Comparison of ENCODE assay signal across 13 cellular contexts in the genomic region with DNA sequence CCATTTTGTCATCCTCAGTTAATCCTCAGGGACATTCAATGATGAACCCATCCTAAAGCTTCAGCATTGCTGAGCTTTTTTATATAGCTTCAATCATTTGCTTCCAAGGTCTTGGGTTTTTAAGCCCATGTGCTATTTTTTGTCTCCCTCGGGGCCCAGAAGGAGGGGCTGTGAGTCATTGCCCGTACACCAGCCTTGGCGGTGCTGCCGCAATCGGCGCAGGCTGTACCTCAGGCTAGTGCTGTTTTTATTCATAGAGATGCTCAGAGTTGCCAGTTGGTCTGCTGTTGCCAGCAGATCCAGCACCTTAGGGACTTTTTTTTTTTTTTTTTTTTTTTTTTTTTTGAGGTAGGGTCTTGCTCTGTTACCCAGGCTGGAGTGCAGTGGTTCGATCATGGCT. TPM values are rescaled to one million over a fixed set of nuclear protein-coding genes. Genes with fewer than 3 reads are reported as not detected.
A peak's percentile ranks its signal among the peaks of the same experiment; 100 is the strongest.
DNase-seq lines count a peak whose midpoint lies in the region; ATAC-seq and TF ChIP-seq lines count a peak whose summit lies in the region.
"Had no signal": no experiment of that assay in that cellular context is flagged by ENCODE, and none has a peak within 500 bp of the region (broad histone marks: within the 10 kb centered on the region; RNA-seq: fewer than 3 reads in every experiment).

No MANE protein-coding gene starts in this region.

- no peak for ATAC-seq in HG03520 (IDR thresholded peaks at IDR 0.05; ENCODE audit: unreplicated experiment)
- ATAC-seq: activated CD4-positive, CD25-positive, alpha-beta regulatory T cell treated with anti-CD3 and anti-CD28 coated beads, Interleukin-2, amount 50 U/mL, for 24 hours had no signal

- intact Hi-C loops in mammary epithelial cell (cut with micrococcal nuclease) (no loop called here), tibial artery (cut with DNase I; ENCODE audit: low total_unique reads) (no loop called here)

- BruUV-seq in mammary epithelial cell (replicated peaks; lab: Mats Ljungman, UMichigan) = no TSS peak

- WGBS in mammary epithelial cell (ENCODE audit: low coverage, missing lambda C conversion rate) = 43% methylated on average over 7 of the region's 7 CpGs

- in situ Hi-C loops in mammary epithelial cell (cut with MboI; ENCODE audit: low sequenced_read_pairs in 2 of 2) = no loop called here

- no peak overlapping the region for H2AFZ ChIP-seq in mammary epithelial cell (ENCODE audit: low read depth, low read length)

- TF ChIP-seq POLR2A in Peyer's patch (IDR thresholded peaks at IDR 0.05) = no peak

- H3K27ac ChIP-seq in mammary epithelial cell (ENCODE audit: insufficient read depth, low read depth, low read length) = no peak overlapping the region
- peak overlapping the region; percentile 72 to 79 for H3K27ac ChIP-seq in right atrium auricular region
- peak overlapping the region; percentile 68 to 69 for H3K27ac ChIP-seq in tibial artery
- no peak overlapping the region for H3K27ac ChIP-seq in Peyer's patch
- H3K27ac ChIP-seq: prostate gland had no signal

- DNase-seq in SIG-M5 treated with dmso at 0.1 percent for 504 hours (lab: John Stamatoyannopoulos, UW; ENCODE audit: unreplicated experiment) = peak; percentile 39
- no peak for DNase-seq in SIG-M5 (lab: John Stamatoyannopoulos, UW)
- DNase-seq in mammary epithelial cell = peak; percentile 26
- DNase-seq in right atrium auricular region (ENCODE audit: low spot score) = no peak
- peak; percentile 69 to 93 for DNase-seq in tibial artery
- no peak for DNase-seq in GM19238 (ENCODE audit: insufficient read length, low spot score)
- DNase-seq in Peyer's patch = no peak
- DNase-seq: 8988T, HCEC 1CT, NCI-H1417 treated with DMSO at 0.1 percent for 48 hours had no signal

- peaks cover 3% of the 10 kb centered on the region for H3K36me3 ChIP-seq in mammary epithelial cell (ENCODE audit: insufficient read depth, low read length)
- H3K36me3 ChIP-seq in right atrium auricular region = peaks cover 67% of the 10 kb centered on the region
- H3K36me3 ChIP-seq in tibial artery = peaks cover 16 to 64% (median 49%) of the 10 kb centered on the region in 3 donors
- peaks cover 0 to 83% (median 0%) of the 10 kb centered on the region in 3 donors for H3K36me3 ChIP-seq in Peyer's patch
- H3K36me3 ChIP-seq: prostate gland had no signal

- no peaks in the 10 kb centered on the region for H4K20me1 ChIP-seq in mammary epithelial cell (ENCODE audit: insufficient read depth, low read length)

- no peak overlapping the region for H3K4me2 ChIP-seq in mammary epithelial cell (ENCODE audit: insufficient read depth, low read depth, low read length)

- CTCF ChIA-PET in mammary epithelial cell (lab: Charles Lee; ENCODE audit: low non-redundant PET) = no interaction called here

- TF ChIP-seq CTCF in mammary epithelial cell (conservative IDR thresholded peaks at IDR 0.05 in 1 of 2, IDR thresholded peaks at IDR 0.05 in 1 of 2; ENCODE audit: extremely low read depth in 1 of 2, insufficient read depth in 1 of 2, low read depth in 1 of 2, low read length in 2 of 2) (no peak), right atrium auricular region (IDR thresholded peaks at IDR 0.05) (no peak), tibial artery (IDR thresholded peaks at IDR 0.05) (no peak), Peyer's patch (IDR thresholded peaks at IDR 0.05) (no peak)

- no peaks in the 10 kb centered on the region for H3K27me3 ChIP-seq in mammary epithelial cell (ENCODE audit: insufficient read depth, low read length)
- H3K27me3 ChIP-seq in right atrium auricular region = no peaks in the 10 kb centered on the region
- H3K27me3 ChIP-seq in tibial artery = no peaks in the 10 kb centered on the region
- no peaks in the 10 kb centered on the region for H3K27me3 ChIP-seq in Peyer's patch

- peaks cover 4% of the 10 kb centered on the region for H3K4me1 ChIP-seq in mammary epithelial cell (ENCODE audit: insufficient read depth, low read length)
- H3K4me1 ChIP-seq in right atrium auricular region = peaks cover 0 to 65% of the 10 kb centered on the region in 2 donors
- peaks cover 0 to 46% (median 30%) of the 10 kb centered on the region in 4 donors for H3K4me1 ChIP-seq in tibial artery
- H3K4me1 ChIP-seq in Peyer's patch = no peaks in the 10 kb centered on the region
- H3K4me1 ChIP-seq: prostate gland had no signal

- no peak overlapping the region for H3K4me3 ChIP-seq in mammary epithelial cell (replicated peaks in 1 of 3; ENCODE audit: insufficient read depth in 1 of 3, low read depth in 2 of 3, low read length in 3 of 3)
- no peak overlapping the region for H3K4me3 ChIP-seq in right atrium auricular region
- no peak overlapping the region for H3K4me3 ChIP-seq in tibial artery
- H3K4me3 ChIP-seq in Peyer's patch = no peak overlapping the region
- H3K4me3 ChIP-seq: prostate gland had no signal

- H3K9ac ChIP-seq in mammary epithelial cell (ENCODE audit: insufficient read depth, low read length) = no peak overlapping the region

- peaks cover 31% of the 10 kb centered on the region for H3K79me2 ChIP-seq in mammary epithelial cell (ENCODE audit: insufficient read depth, low read length)

- dilution Hi-C loops in mammary epithelial cell (cut with HindIII; ENCODE audit: low sequenced_read_pairs) = loop anchor here (5.0 kb wide), 1 partner anchor 103 kb away; no protein-coding TSS in a partner anchor

- no peaks in the 10 kb centered on the region for H3K9me3 ChIP-seq in mammary epithelial cell (replicated peaks; ENCODE audit: insufficient read depth, low read length)
- H3K9me3 ChIP-seq in right atrium auricular region = no peaks in the 10 kb centered on the region
- no peaks in the 10 kb centered on the region for H3K9me3 ChIP-seq in tibial artery
- no peaks in the 10 kb centered on the region for H3K9me3 ChIP-seq in Peyer's patch
- H3K9me3 ChIP-seq: prostate gland had no signal

RNA-seq across cellular contexts. Expression of a gene that starts 35.5 kb away (rescaled TPM):
- total RNA-seq in mammary epithelial cell = 10 to 100 TPM; 79.2 to 96.0 TPM
- polyA plus RNA-seq in mammary epithelial cell = 61.5 TPM
- 85.0 TPM for polyA minus RNA-seq in mammary epithelial cell
- total RNA-seq in right atrium auricular region = 100 to 1,000 TPM; 447 to 604 TPM
- total RNA-seq in Peyer's patch = 100 to 1,000 TPM; 115 to 394 (median 356) TPM

RNA-seq across cellular contexts. Expression of a gene that starts 35.9 kb away (rescaled TPM):
- 10 to 100 TPM; 32.2 to 54.3 TPM for total RNA-seq in mammary epithelial cell
- 73.3 TPM for polyA plus RNA-seq in mammary epithelial cell
- polyA minus RNA-seq in mammary epithelial cell = 22.1 TPM
- total RNA-seq in right atrium auricular region = 10 to 100 TPM; 19.3 to 23.5 TPM
- total RNA-seq in Peyer's patch = 10 to 100 TPM; 20.6 to 31.3 (median 23.0) TPM

RNA-seq across cellular contexts. Expression of a gene that starts 39.9 kb away (rescaled TPM):
- total RNA-seq in mammary epithelial cell (10 to 100 TPM; 17.2 to 47.0 TPM), right atrium auricular region (10 to 100 TPM; 11.4 to 12.0 TPM), Peyer's patch (10 to 100 TPM in 3 of 4 donors, 1 to 10 TPM in 1; 9.5 to 14.9 (median 13.0) TPM)
- polyA plus RNA-seq in mammary epithelial cell = 57.3 TPM
- polyA minus RNA-seq in mammary epithelial cell = 72.2 TPM

RNA-seq across cellular contexts. Expression of a gene that starts 56.4 kb away (rescaled TPM):
- total RNA-seq in mammary epithelial cell (1 to 10 TPM in 1 of 2 donors, under 1 TPM in 1; 0.09 to 1.0 TPM), right atrium auricular region (100 to 1,000 TPM; 257 to 324 TPM), Peyer's patch (1 to 10 TPM in 1 of 4 donors, under 1 TPM in 1, not detected in 2; 0.80 to 1.5 TPM)
- not detected for polyA plus RNA-seq in mammary epithelial cell
- polyA minus RNA-seq in mammary epithelial cell = not detected

RNA-seq across cellular contexts. Expression of a gene that starts 57.8 kb away (rescaled TPM):
- total RNA-seq in mammary epithelial cell (10 to 100 TPM; 28.3 to 30.3 TPM), right atrium auricular region (10 to 100 TPM; 49.1 to 55.3 TPM), Peyer's patch (10 to 100 TPM; 18.2 to 78.6 (median 74.4) TPM)
- polyA plus RNA-seq in mammary epithelial cell = 15.1 TPM
- 43.0 TPM for polyA minus RNA-seq in mammary epithelial cell

Comparison
In these comparisons a context has a peak if more than half of its experiments do, and no peak if none do; other contexts are left out.
1. DNase-seq: peak in SIG-M5 treated with dmso at 0.1 percent for 504 hours (single experiment), mammary epithelial cell (single experiment) and tibial artery (2 of 2); none in SIG-M5 (single experiment), right atrium auricular region (single experiment), GM19238 (single experiment) and Peyer's patch (0 of 3).
2. H3K27ac ChIP-seq: peak in right atrium auricular region (2 of 2) and tibial artery (2 of 2); none in mammary epithelial cell (single experiment) and Peyer's patch (0 of 4).